8 cellular contexts compared by ENCODE assay signal in genomic region chr21:44875341-44875740, GRCh38. TPM values are rescaled to one million over a fixed set of nuclear protein-coding genes. Genes with fewer than 3 reads are reported as not detected.
DNase-seq lines count a peak whose midpoint lies in the region; FAIRE-seq and TF ChIP-seq lines count a peak whose summit lies in the region.

No MANE protein-coding gene starts in this region.

- no peak overlapping the region for H4K8ac ChIP-seq in neuronal stem cell (ENCODE audit: low read depth, low read length)

- no peak overlapping the region for H3K18ac ChIP-seq in neuronal stem cell (ENCODE audit: low read length)

- DNase-seq in NCI-H1417 (lab: John Stamatoyannopoulos, UW): peak in 2 of 3 experiments; percentile 44 to 60
- DNase-seq in NCI-H1417 treated with DMSO at 0.1 percent for 48 hours (lab: John Stamatoyannopoulos, UW): no peak
- peak in 1 of 2 experiments; percentile 47 for DNase-seq in SJSA1 (ENCODE audit: low read depth in 1 of 2, low spot score in 2 of 2)
- DNase-seq in epithelial cell of prostate (ENCODE audit: low read depth, low spot score): no peak
- no peak for DNase-seq in H4 (ENCODE audit: low spot score)
- DNase-seq in H54 (ENCODE audit: insufficient read length, low spot score): no peak
- no peak for DNase-seq in neuronal stem cell (ENCODE audit: low spot score)

- no peak overlapping the region for H2BK5ac ChIP-seq in neuronal stem cell (ENCODE audit: low read length)

- H3K4me1 ChIP-seq in SJSA1 (replicated peaks): peaks cover 65% of the 10 kb centered on the region
- peaks cover 77 to 89% of the 10 kb centered on the region in 2 experiments for H3K4me1 ChIP-seq in neutrophil (ENCODE audit: control insufficient read depth in 1 of 2, insufficient read depth in 1 of 2, low read depth in 1 of 2, low read length in 1 of 2)
- peaks cover 9 to 18% of the 10 kb centered on the region in 2 donors for H3K4me1 ChIP-seq in neuronal stem cell (ENCODE audit: control insufficient read depth in 2 of 2, insufficient read depth in 1 of 2, low read depth in 1 of 2, low read length in 2 of 2)

- H3K23ac ChIP-seq in neuronal stem cell (ENCODE audit: low read depth, low read length, poor library complexity): no peak overlapping the region

- H3K14ac ChIP-seq in neuronal stem cell (ENCODE audit: low read length): no peak overlapping the region

- no CpG with 5 or more reads among the region's 8 CpGs for WGBS in neuronal stem cell (ENCODE audit: extremely low coverage in 2 of 2, insufficient read length in 2 of 2, insufficient replicate concordance in 1 of 2), 2 donors

- H2BK120ac ChIP-seq in neuronal stem cell (ENCODE audit: low read depth, low read length): no peak overlapping the region

- no peak overlapping the region for H2AFZ ChIP-seq in neuronal stem cell (ENCODE audit: low read length)

- no peaks in the 10 kb centered on the region for H3K27me3 ChIP-seq in SJSA1 (replicated peaks)
- no peaks in the 10 kb centered on the region for H3K27me3 ChIP-seq in neutrophil
- peaks cover 11 to 28% (median 24%) of the 10 kb centered on the region in 3 experiments for H3K27me3 ChIP-seq in neuronal stem cell (ENCODE audit: control insufficient read depth in 3 of 3, insufficient read depth in 3 of 3, low read depth in 1 of 3, low read length in 3 of 3)

- H3K27ac ChIP-seq in SJSA1 (peak overlapping the region; percentile 79), epithelial cell of prostate (peak overlapping the region; percentile 81), neutrophil (peak overlapping the region; percentile 93), neuronal stem cell (replicated peaks; ENCODE audit: low read length) (no peak overlapping the region)

- H3K4me3 ChIP-seq in SJSA1 (peak overlapping the region; percentile 81), neutrophil (ENCODE audit: low read depth in 1 of 2, low read length in 1 of 2) (peak overlapping the region; percentile 72 to 80), neuronal stem cell (ENCODE audit: low read length in 2 of 2) (no peak overlapping the region)

- no peak overlapping the region for H2AK5ac ChIP-seq in neuronal stem cell (ENCODE audit: low read depth, low read length)

- no peak overlapping the region for H3K9ac ChIP-seq in neuronal stem cell (ENCODE audit: low read depth, low read length, poor library complexity)

- TF ChIP-seq CTCF in neutrophil (IDR thresholded peaks at IDR 0.05): no peak

- H3K4me2 ChIP-seq in neuronal stem cell (ENCODE audit: insufficient read depth, low read length, poor library complexity, severe bottlenecking): no peak overlapping the region

- H3K36me3 ChIP-seq in SJSA1 (peaks cover 23% of the 10 kb centered on the region), neutrophil (no peaks in the 10 kb centered on the region), neuronal stem cell (replicated peaks in 1 of 2; ENCODE audit: control insufficient read depth in 2 of 2, insufficient read depth in 2 of 2, low read length in 2 of 2) (no peaks in the 10 kb centered on the region)

- no peak overlapping the region for H3K4ac ChIP-seq in neuronal stem cell (ENCODE audit: low read length)

- H2BK15ac ChIP-seq in neuronal stem cell (ENCODE audit: low read length): no peak overlapping the region

- peaks cover 15% of the 10 kb centered on the region for H3K79me1 ChIP-seq in neuronal stem cell (ENCODE audit: low read depth, low read length)

- H4K91ac ChIP-seq in neuronal stem cell (ENCODE audit: low read depth, low read length, poor library complexity): no peak overlapping the region

- H3K9me3 ChIP-seq in SJSA1 (replicated peaks) (no peaks in the 10 kb centered on the region), neutrophil (no peaks in the 10 kb centered on the region), neuronal stem cell (replicated peaks in 1 of 2; ENCODE audit: control insufficient read depth in 2 of 2, insufficient read depth in 1 of 2, low read depth in 1 of 2, low read length in 2 of 2) (peaks cover 0 to 8% of the 10 kb centered on the region in 2 donors)

- TF ChIP-seq POLR2A in H54 (IDR thresholded peaks at IDR 0.05; ENCODE audit: low read depth, low read length): no peak

- no peak for FAIRE-seq in H54 (lab: Jason Lieb, UNC)

- H2BK12ac ChIP-seq in neuronal stem cell (ENCODE audit: low read length): no peak overlapping the region

RNA-seq across cellular contexts. Expression of gene PTTG1IP, which starts 1.9 kb away (rescaled TPM):
- 403 and 590 TPM in 2 replicates for total RNA-seq in SJSA1 (2014; rRNA removed; shearing (Covaris generic))
- 239 and 246 TPM in 2 replicates for total RNA-seq in H4 (2014; rRNA removed; shearing (Covaris generic))
- 134 TPM for polyA plus RNA-seq in neuronal stem cell (2013, experiment 1 of 2)
- polyA plus RNA-seq in neuronal stem cell (2013, experiment 2 of 2): 131 TPM

RNA-seq across cellular contexts. Expression of gene ITGB2, which starts 45.4 kb away (rescaled TPM):
- total RNA-seq in SJSA1 (2014; rRNA removed; shearing (Covaris generic)): 116 and 120 TPM in 2 replicates
- total RNA-seq in H4 (2014; rRNA removed; shearing (Covaris generic)): 0.91 and 1.9 TPM in 2 replicates
- 0.06 TPM for polyA plus RNA-seq in neuronal stem cell (2013, experiment 1 of 2)
- polyA plus RNA-seq in neuronal stem cell (2013, experiment 2 of 2): 0.12 TPM

RNA-seq across cellular contexts. Expression of gene SUMO3, which starts 57.5 kb away (rescaled TPM):
- total RNA-seq in SJSA1 (2014; rRNA removed; shearing (Covaris generic)): 137 and 173 TPM in 2 replicates
- total RNA-seq in H4 (2014; rRNA removed; shearing (Covaris generic)): 155 and 177 TPM in 2 replicates
- polyA plus RNA-seq in neuronal stem cell (2013, experiment 1 of 2): 216 TPM
- polyA plus RNA-seq in neuronal stem cell (2013, experiment 2 of 2): 212 TPM

Comparison
In these comparisons a context has a peak if more than half of its experiments do, and no peak if none do; other contexts are left out.
1. DNase-seq: peak in NCI-H1417 (2 of 3); none in NCI-H1417 treated with DMSO at 0.1 percent for 48 hours (single experiment), epithelial cell of prostate (single experiment), H4 (single experiment), H54 (single experiment) and neuronal stem cell (single experiment).
2. H3K4me3 ChIP-seq: peak in SJSA1 (single experiment) and neutrophil (2 of 2); none in neuronal stem cell (0 of 2).
3. RNA of gene ITGB2, which starts 45.4 kb away (total RNA-seq): 116 to 120 TPM in SJSA1; 0.91 to 1.9 TPM in H4; every median in the first group is over 10 times any median in the second.